ENCODE assay signal across 23 cellular contexts in genomic region chr14:99497341-99497740, GRCh38.
"Had no signal": no experiment of that assay in that cellular context is flagged by ENCODE, and none has a peak within 500 bp of the region (broad histone marks: within the 10 kb centered on the region; RNA-seq: fewer than 3 reads in every experiment).

No MANE protein-coding gene starts in this region.

- ATAC-seq: effector memory CD8-positive, alpha-beta T cell; esophagus mucosa; gastroesophageal sphincter; heart left ventricle; left cardiac atrium; left lung; left ventricle myocardium superior; lower lobe of right lung; mucosa of descending colon had no signal

- H3K9me3 Mint-ChIP-seq: effector memory CD8-positive, alpha-beta T cell; endodermal cell; mesothelial cell of epicardium; naive B cell had no signal

- DNase-seq: dermis blood vessel endothelial cell; dorsolateral prefrontal cortex; effector CD4-positive, alpha-beta T cell; effector memory CD8-positive, alpha-beta T cell; endodermal cell; erythroblast; esophagus squamous epithelium; foreskin fibroblast; heart left ventricle; hypothalamus; left cardiac atrium; left lung; left ventricle myocardium superior; lower lobe of right lung; mesenchymal stem cell; mucosa of descending colon; naive B cell had no signal

- H3K4me3 Mint-ChIP-seq: effector memory CD8-positive, alpha-beta T cell; endodermal cell; mesothelial cell of epicardium; naive B cell had no signal

- H3K27ac Mint-ChIP-seq: endodermal cell, mesothelial cell of epicardium, naive B cell had no signal

- H3K4me1 ChIP-seq: esophagus squamous epithelium, left lung, lower lobe of right lung had no signal

- H3K4me1 Mint-ChIP-seq: endodermal cell, mesothelial cell of epicardium had no signal

- H3K9me3 ChIP-seq: esophagus squamous epithelium, gastroesophageal sphincter, heart left ventricle, left lung, lower lobe of right lung, mucosa of descending colon had no signal

- H3K27ac ChIP-seq: coronary artery, epithelial cell of prostate, esophagus squamous epithelium, gastroesophageal sphincter, heart left ventricle, hepatocyte, left lung, lower lobe of right lung had no signal

- H3K27me3 Mint-ChIP-seq: effector memory CD8-positive, alpha-beta T cell; naive B cell had no signal

- H3K4me3 ChIP-seq: coronary artery, dorsolateral prefrontal cortex, esophagus squamous epithelium, gastroesophageal sphincter, heart left ventricle, hepatocyte, left lung, lower lobe of right lung, mucosa of descending colon had no signal
